In the genomic region with DNA sequence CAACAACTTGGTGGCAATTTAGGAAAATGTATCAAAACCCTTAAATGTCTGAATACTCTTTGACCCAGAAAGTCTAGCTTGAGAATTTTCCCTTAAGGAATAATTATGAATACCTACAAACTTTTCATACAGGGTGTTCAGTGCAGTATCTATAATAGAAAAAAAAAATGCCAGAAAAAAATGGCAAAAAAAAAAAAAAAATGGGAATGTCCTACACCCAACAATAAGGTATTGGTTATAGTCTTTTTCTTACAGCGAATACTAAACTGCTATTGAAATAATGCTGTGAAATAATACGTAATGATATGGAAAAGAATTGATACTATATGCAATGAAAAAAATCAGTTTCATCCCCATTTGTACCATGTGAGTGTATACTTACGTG, we compare ENCODE assay signal across 8 cellular contexts. TPM values are rescaled to one million over a fixed set of nuclear protein-coding genes. Genes with fewer than 3 reads are reported as not detected.
DNase-seq lines count a peak whose midpoint lies in the region; ATAC-seq and TF ChIP-seq lines count a peak whose summit lies in the region.

No MANE protein-coding gene starts in this region.

- H3K4me1 Mint-ChIP-seq in activated T-cell treated with anti-CD3 and anti-CD28 coated beads, Interleukin-2, amount 50 U/mL, for 4 hours (ENCODE audit: low read depth) = peaks cover 20% of the 10 kb centered on the region
- H3K4me1 Mint-ChIP-seq in activated naive CD8-positive, alpha-beta T cell treated with anti-CD3 and anti-CD28 coated beads for 36 hours = peaks cover 19% of the 10 kb centered on the region

- peak overlapping the region; percentile 32 for H3K4me3 Mint-ChIP-seq in activated T-cell treated with anti-CD3 and anti-CD28 coated beads, Interleukin-2, amount 50 U/mL, for 4 hours
- H3K4me3 Mint-ChIP-seq in activated naive CD8-positive, alpha-beta T cell treated with anti-CD3 and anti-CD28 coated beads for 36 hours = peak overlapping the region; percentile 40

- H3K9me3 ChIP-seq in iPS-20b (ENCODE audit: insufficient read depth, low read depth, low read length) = no peaks in the 10 kb centered on the region
- no peaks in the 10 kb centered on the region for H3K9me3 ChIP-seq in thoracic aorta

- in situ Hi-C loops in GM13976 (cut with MboI; ENCODE audit: low sequenced_read_pairs, unreplicated experiment) = no loop called here

- no peak for DNase-seq in activated T-cell treated with anti-CD3 and anti-CD28 coated beads, Interleukin-2, amount 50 U/mL, for 4 hours
- no peak for DNase-seq in activated T-cell treated with anti-CD3 and anti-CD28 coated beads, Interleukin-2, amount 50 U/mL, for 1 hour
- DNase-seq in activated naive CD8-positive, alpha-beta T cell treated with anti-CD3 and anti-CD28 coated beads for 36 hours = no peak
- no peak for DNase-seq in thoracic aorta (ENCODE audit: low spot score)
- DNase-seq in GM13976 (ENCODE audit: low spot score) = no peak
- DNase-seq in OCI-M2 (lab: John Stamatoyannopoulos, UW; ENCODE audit: unreplicated experiment) = no peak
- no peak for DNase-seq in omental fat pad (ENCODE audit: low spot score)

- no peak for TF ChIP-seq CTCF in thoracic aorta (IDR thresholded peaks at IDR 0.05)
- no peak for TF ChIP-seq CTCF in GM13976 (IDR thresholded peaks at IDR 0.05; ENCODE audit: borderline replicate concordance, control extremely low read depth, extremely low read depth, insufficient read depth, missing control alignments)
- no peak for TF ChIP-seq CTCF in omental fat pad (IDR thresholded peaks at IDR 0.05)

- H3K36me3 Mint-ChIP-seq in activated T-cell treated with anti-CD3 and anti-CD28 coated beads, Interleukin-2, amount 50 U/mL, for 4 hours (ENCODE audit: insufficient read depth) = peaks cover 2% of the 10 kb centered on the region
- peaks cover 8% of the 10 kb centered on the region for H3K36me3 Mint-ChIP-seq in activated naive CD8-positive, alpha-beta T cell treated with anti-CD3 and anti-CD28 coated beads for 36 hours

- no peaks in the 10 kb centered on the region for H3K27me3 Mint-ChIP-seq in activated T-cell treated with anti-CD3 and anti-CD28 coated beads, Interleukin-2, amount 50 U/mL, for 4 hours (ENCODE audit: low read depth)
- no peaks in the 10 kb centered on the region for H3K27me3 Mint-ChIP-seq in activated naive CD8-positive, alpha-beta T cell treated with anti-CD3 and anti-CD28 coated beads for 36 hours

- H3K9me3 Mint-ChIP-seq in activated T-cell treated with anti-CD3 and anti-CD28 coated beads, Interleukin-2, amount 50 U/mL, for 4 hours = no peaks in the 10 kb centered on the region
- no peaks in the 10 kb centered on the region for H3K9me3 Mint-ChIP-seq in activated naive CD8-positive, alpha-beta T cell treated with anti-CD3 and anti-CD28 coated beads for 36 hours

- peak overlapping the region; percentile 51 for H3K4me3 ChIP-seq in iPS-20b (ENCODE audit: low read length)
- H3K4me3 ChIP-seq in thoracic aorta = peak overlapping the region; percentile 60

- no peak overlapping the region for H3K27ac ChIP-seq in iPS-20b (ENCODE audit: low read length)
- no peak overlapping the region for H3K27ac ChIP-seq in thoracic aorta

- no peak overlapping the region for H3K9ac ChIP-seq in iPS-20b (ENCODE audit: low read depth, low read length)

- no peaks in the 10 kb centered on the region; the same call in 1 of the 2 replicates for H3K4me1 ChIP-seq in iPS-20b (ENCODE audit: insufficient read depth, low read length)
- H3K4me1 ChIP-seq in thoracic aorta (ENCODE audit: control insufficient read depth in 1 of 2, low read depth in 2 of 2) = peaks cover 0 to 4% of the 10 kb centered on the region in 2 donors

- no peaks in the 10 kb centered on the region for H3K36me3 ChIP-seq in iPS-20b (ENCODE audit: insufficient read depth, low read depth, low read length)
- H3K36me3 ChIP-seq in thoracic aorta = no peaks in the 10 kb centered on the region

- H3K27me3 ChIP-seq in iPS-20b (ENCODE audit: insufficient read depth, low read length) (peaks cover 57% of the 10 kb centered on the region), thoracic aorta (replicated peaks; ENCODE audit: insufficient read depth) (no peaks in the 10 kb centered on the region)

- H3K27ac Mint-ChIP-seq in activated naive CD8-positive, alpha-beta T cell treated with anti-CD3 and anti-CD28 coated beads for 36 hours = no peak overlapping the region

- ATAC-seq in activated T-cell treated with anti-CD3 and anti-CD28 coated beads, Interleukin-2, amount 50 U/mL, for 4 hours = no peak
- ATAC-seq in thoracic aorta (ENCODE audit: insufficient number of reproducible peaks, low FRiP score, low read depth) = no peak
- no peak for ATAC-seq in omental fat pad (ENCODE audit: low FRiP score)

RNA-seq across cellular contexts. Expression of a gene that starts 44.3 kb away (rescaled TPM):
- total RNA-seq in activated T-cell treated with anti-CD3 and anti-CD28 coated beads, Interleukin-2, amount 50 U/mL, for 4 hours = 10 to 100 TPM; 37.2 to 41.4 (median 40.4) TPM
- total RNA-seq in activated naive CD8-positive, alpha-beta T cell treated with anti-CD3 and anti-CD28 coated beads for 36 hours = 10 to 100 TPM; 32.1 to 34.2 TPM
- total RNA-seq in thoracic aorta = 10 to 100 TPM; 43.6 to 45.9 TPM
- total RNA-seq in omental fat pad = 10 to 100 TPM; 28.3 to 47.2 (median 35.8) TPM
